Comparison of ENCODE assay signal across 1 cellular context in genomic region chr5:156800982-156801381, GRCh38.
TF ChIP-seq lines count a peak whose summit lies in the region.

No MANE protein-coding gene starts in this region.

TF ChIP-seq in GM23338, 12 proteins besides CTCF, POLR2A, EP300 and RAD21 (continued from another document):
- TF ChIP-seq ETS1 (IDR thresholded peaks at IDR 0.05), result no peak
- no peak for TF ChIP-seq CREB1 (CRISPR knock-in tag; IDR thresholded peaks at IDR 0.05; ENCODE audit: low read depth)
- no peak for TF ChIP-seq EZH2 (IDR thresholded peaks at IDR 0.05; ENCODE audit: low read depth, unreplicated experiment)
- no peak for TF ChIP-seq ZNF331 (CRISPR knock-in tag; IDR thresholded peaks at IDR 0.05; ENCODE audit: low read depth)
